ENCODE assay signal across 8 cellular contexts in genomic region chr4:6331018-6331417, GRCh38.
A peak's percentile ranks its signal among the peaks of the same experiment; 100 is the strongest.
DNase-seq lines count a peak whose midpoint lies in the region; ATAC-seq, FAIRE-seq and TF ChIP-seq lines count a peak whose summit lies in the region.

No MANE protein-coding gene starts in this region.

- peaks cover 0 to 22% (median 0%) of the 10 kb centered on the region in 4 donors for H3K9me3 ChIP-seq in tibial nerve

- TF ChIP-seq POLR2A in tibial nerve (IDR thresholded peaks at IDR 0.05), result no peak

- 82 to 88% methylated on average over 8 of the region's 8 CpGs for WGBS in tibial nerve, 2 donors

- no peak overlapping the region for H3K27ac ChIP-seq in RWPE1
- H3K27ac ChIP-seq in tibial nerve, result no peak overlapping the region

- H3K4me3 ChIP-seq in AG04449 (ENCODE audit: low read depth, low read length) (no peak overlapping the region), tibial nerve (no peak overlapping the region)

- POLR2A ChIA-PET in AG04449 (lab: Yijun Ruan, JAX) (no interaction called here), RWPE1 (lab: Yijun Ruan, JAX; ENCODE audit: low non-redundant PET) (no interaction called here)

- peaks cover 0 to 5% (median 0%) of the 10 kb centered on the region in 4 donors for H3K4me1 ChIP-seq in tibial nerve

- TF ChIP-seq EP300 in tibial nerve (IDR thresholded peaks at IDR 0.05), result no peak

- CTCF ChIA-PET in AG04449 (lab: Yijun Ruan, JAX) (interaction anchor here (0.6 to 23.8 kb wide), 14 partner anchors 8 to 333 kb away, joined by 3 to 1359 read pairs (median 6); partner anchors contain the start of gene WFS1), RWPE1 (lab: Yijun Ruan, JAX) (interaction anchor here (0.7 to 6.1 kb wide), 6 partner anchors 10 to 215 kb away, joined by 3 to 87 read pairs (median 4); no protein-coding TSS in a partner anchor)

- peak; percentile 64 for TF ChIP-seq CTCF in AG04449 (IDR thresholded peaks at IDR 0.05; ENCODE audit: insufficient read depth, low read length, missing control alignments)
- TF ChIP-seq CTCF in RWPE1 (conservative IDR thresholded peaks at IDR 0.05; ENCODE audit: low read depth), result peak; percentile 32; the same call in 1 of the 2 replicates
- peak in 3 of 5 experiments; percentile 8 to 30 (median 16) for TF ChIP-seq CTCF in tibial nerve (IDR thresholded peaks at IDR 0.05)

- no peaks in the 10 kb centered on the region for H3K36me3 ChIP-seq in tibial nerve

- no peak for DNase-seq in AG04449 (ENCODE audit: low read depth, low spot score)
- DNase-seq in GDM1 (lab: John Stamatoyannopoulos, UW), result peak; percentile 14
- DNase-seq in RWPE1 (ENCODE audit: low spot score), result no peak
- DNase-seq in glomerular visceral epithelial cell (ENCODE audit: extremely low spot score), result peak; percentile 10
- no peak for DNase-seq in tibial nerve (ENCODE audit: low spot score in 2 of 2)
- no peak for DNase-seq in HTR-8/SVneo (ENCODE audit: insufficient read length, low spot score)

- FAIRE-seq in HTR-8/SVneo (lab: Jason Lieb, UNC), result no peak

- peaks cover 0 to 23% of the 10 kb centered on the region in 2 donors for H3K27me3 ChIP-seq in tibial nerve

- ATAC-seq in GM18498 (IDR thresholded peaks at IDR 0.05; ENCODE audit: unreplicated experiment) (no peak), GM21447 (IDR thresholded peaks at IDR 0.05; ENCODE audit: unreplicated experiment) (no peak)

Comparison
In these comparisons a context has a peak if more than half of its experiments do, and no peak if none do; other contexts are left out.
1. DNase-seq: peak in GDM1 (single experiment) and glomerular visceral epithelial cell (single experiment); none in AG04449 (single experiment), RWPE1 (single experiment), tibial nerve (0 of 2) and HTR-8/SVneo (single experiment).
2. Peak in every context shown above with its lines, with median percentiles within 50 percentile points of each other: CTCF ChIP-seq.